17 cellular contexts compared by ENCODE assay signal in genomic region chr20:62145688-62146018, GRCh38. TPM values are rescaled to one million over a fixed set of nuclear protein-coding genes. Genes with fewer than 3 reads are reported as not detected.
DNase-seq lines count a peak whose midpoint lies in the region; ATAC-seq and TF ChIP-seq lines count a peak whose summit lies in the region.
"Had no signal": no experiment of that assay in that cellular context is flagged by ENCODE, and none has a peak within 500 bp of the region (broad histone marks: within the 10 kb centered on the region; RNA-seq: fewer than 3 reads in every experiment).

No MANE protein-coding gene starts in this region.

- H3K4me3 Mint-ChIP-seq in activated T-cell treated with anti-CD3 and anti-CD28 coated beads, Interleukin-2, amount 50 U/mL, for 4 hours = peak overlapping the region; percentile 85
- H3K4me3 Mint-ChIP-seq in activated T-cell treated with anti-CD3 and anti-CD28 coated beads, Interleukin-2, amount 50 U/mL, for 72 hours = no peak overlapping the region
- peak overlapping the region; percentile 85 for H3K4me3 Mint-ChIP-seq in T-helper 17 cell

- no peak for ATAC-seq in activated T-cell treated with anti-CD3 and anti-CD28 coated beads, Interleukin-2, amount 50 U/mL, for 4 hours
- ATAC-seq in activated T-cell treated with anti-CD3 and anti-CD28 coated beads, Interleukin-2, amount 50 U/mL, for 72 hours (replicated peaks in 1 of 2) = no peak
- ATAC-seq in T-helper 17 cell = no peak
- ATAC-seq: left lung, Panc1 had no signal

- H2BK5ac ChIP-seq in trophoblast cell (ENCODE audit: low read depth, low read length, poor library complexity) = no peak overlapping the region

- no peak overlapping the region for H4K12ac ChIP-seq in trophoblast cell (ENCODE audit: low read depth, low read length)

- H2AK5ac ChIP-seq in trophoblast cell (ENCODE audit: low read length) = no peak overlapping the region

- H3K23ac ChIP-seq in trophoblast cell (ENCODE audit: low read length) = no peak overlapping the region

- no peak overlapping the region for H2BK120ac ChIP-seq in trophoblast cell (ENCODE audit: insufficient read depth, low read length, poor library complexity)

- no peak for DNase-seq in activated T-cell treated with anti-CD3 and anti-CD28 coated beads, Interleukin-2, amount 50 U/mL, for 4 hours
- no peak for DNase-seq in activated T-cell treated with anti-CD3 and anti-CD28 coated beads, Interleukin-2, amount 50 U/mL, for 72 hours
- no peak for DNase-seq in T-helper 17 cell
- no peak for DNase-seq in hepatocyte (ENCODE audit: low spot score)
- no peak for DNase-seq in trophoblast cell
- DNase-seq in spleen = no peak
- no peak for DNase-seq in HuH-7 (ENCODE audit: low spot score)
- no peak for DNase-seq in central memory CD4-positive, alpha-beta T cell
- DNase-seq: ACHN; activated CD4-positive, CD25-positive, alpha-beta regulatory T cell treated with anti-CD3 and anti-CD28 coated beads, Interleukin-2, amount 50 U/mL, for 72 hours; left lung; NCI-H2081 treated with DMSO at 0.1 percent for 48 hours; sigmoid colon; stimulated activated CD4-positive, alpha-beta T cell treated with anti-CD3 and anti-CD28 coated beads, Interleukin-4, amount 100 ng/mL, for 24 hours; SW 1271; transverse colon had no signal

- H3K4me3 ChIP-seq in hepatocyte (no peak overlapping the region), trophoblast cell (ENCODE audit: low read depth, low read length) (no peak overlapping the region), spleen (peak overlapping the region in 1 of 8 donors; percentile 81)
- H3K4me3 ChIP-seq: sigmoid colon, transverse colon had no signal

- no peak overlapping the region for H2BK12ac ChIP-seq in trophoblast cell (ENCODE audit: low read length)

- H3K4me1 ChIP-seq in hepatocyte (ENCODE audit: insufficient read depth) = peaks cover 22% of the 10 kb centered on the region
- peaks cover 16 to 32% of the 10 kb centered on the region in 2 experiments for H3K4me1 ChIP-seq in trophoblast cell (ENCODE audit: control insufficient read depth in 1 of 2, insufficient read depth in 2 of 2, low read length in 2 of 2)
- H3K4me1 ChIP-seq in spleen = peaks cover 22 to 82% (median 64%) of the 10 kb centered on the region in 6 donors

- no peak overlapping the region for H2AFZ ChIP-seq in hepatocyte
- H2AFZ ChIP-seq in trophoblast cell (ENCODE audit: insufficient read depth, low read length, poor library complexity) = no peak overlapping the region

- H3K36me3 ChIP-seq in hepatocyte (replicated peaks; ENCODE audit: insufficient read depth, low read depth) (no peaks in the 10 kb centered on the region), trophoblast cell (ENCODE audit: control insufficient read depth in 1 of 2, insufficient read depth in 2 of 2, low read length in 2 of 2) (peaks cover 10 to 21% of the 10 kb centered on the region in 2 experiments), spleen (peaks cover 0 to 9% (median under 1%) of the 10 kb centered on the region in 6 donors)
- H3K36me3 ChIP-seq: transverse colon had no signal

- H3K14ac ChIP-seq in trophoblast cell (ENCODE audit: low read length) = no peak overlapping the region

- H3K4ac ChIP-seq in trophoblast cell (ENCODE audit: low read depth, low read length) = peak overlapping the region; percentile 61

- H3K9me3 Mint-ChIP-seq in activated T-cell treated with anti-CD3 and anti-CD28 coated beads, Interleukin-2, amount 50 U/mL, for 4 hours = no peaks in the 10 kb centered on the region
- H3K9me3 Mint-ChIP-seq in activated T-cell treated with anti-CD3 and anti-CD28 coated beads, Interleukin-2, amount 50 U/mL, for 72 hours = no peaks in the 10 kb centered on the region

- H3K4me2 ChIP-seq in hepatocyte (peak overlapping the region; percentile 92), trophoblast cell (ENCODE audit: low read length) (no peak overlapping the region)

- H3K36me3 Mint-ChIP-seq in activated T-cell treated with anti-CD3 and anti-CD28 coated beads, Interleukin-2, amount 50 U/mL, for 4 hours (ENCODE audit: insufficient read depth) = peaks cover 11% of the 10 kb centered on the region
- H3K36me3 Mint-ChIP-seq in activated T-cell treated with anti-CD3 and anti-CD28 coated beads, Interleukin-2, amount 50 U/mL, for 72 hours (ENCODE audit: insufficient read depth in 2 of 2) = peaks cover 0 to 3% of the 10 kb centered on the region in 2 donors
- H3K36me3 Mint-ChIP-seq in T-helper 17 cell (ENCODE audit: low read depth) = peaks cover 1% of the 10 kb centered on the region

- TF ChIP-seq CTCF in hepatocyte (IDR thresholded peaks at IDR 0.05; ENCODE audit: poor library complexity) (no peak), spleen (IDR thresholded peaks at IDR 0.05 in 8 of 11, conservative IDR thresholded peaks at IDR 0.05 in 3 of 11) (no peak)

- H3K27me3 Mint-ChIP-seq in activated T-cell treated with anti-CD3 and anti-CD28 coated beads, Interleukin-2, amount 50 U/mL, for 4 hours (ENCODE audit: low read depth) = no peaks in the 10 kb centered on the region
- no peaks in the 10 kb centered on the region for H3K27me3 Mint-ChIP-seq in activated T-cell treated with anti-CD3 and anti-CD28 coated beads, Interleukin-2, amount 50 U/mL, for 72 hours (ENCODE audit: low read depth)
- no peaks in the 10 kb centered on the region for H3K27me3 Mint-ChIP-seq in T-helper 17 cell

- H4K91ac ChIP-seq in trophoblast cell (ENCODE audit: low read depth, low read length) = no peak overlapping the region

- no peak overlapping the region for H3K18ac ChIP-seq in trophoblast cell (ENCODE audit: low read length)

- WGBS in hepatocyte (ENCODE audit: low lambda C conversion rate, missing lambda C conversion rate) = 97% methylated on average over 7 of the region's 7 CpGs
- WGBS in trophoblast cell (ENCODE audit: extremely low coverage, insufficient coverage, insufficient read length) = no CpG with 5 or more reads among the region's 7 CpGs
- WGBS in spleen, 5 donors = 93 to 97% (median 95%) methylated on average over 7 of the region's 7 CpGs

- H3K79me2 ChIP-seq in hepatocyte = peaks cover 87% of the 10 kb centered on the region
- peaks cover 53% of the 10 kb centered on the region for H3K79me2 ChIP-seq in trophoblast cell (ENCODE audit: control insufficient read depth, insufficient read depth, low read length, poor library complexity)

- intact Hi-C loops in spleen (cut with DNase I; ENCODE audit: low total_unique reads) = no loop called here

- no peak for TF ChIP-seq POLR2A in spleen (IDR thresholded peaks at IDR 0.05)

- H3K27ac ChIP-seq in hepatocyte (no peak overlapping the region), trophoblast cell (ENCODE audit: low read depth, low read length) (no peak overlapping the region), spleen (no peak overlapping the region)
- H3K27ac ChIP-seq: left lung had no signal

- H3K79me1 ChIP-seq in trophoblast cell (ENCODE audit: low read length) = peaks cover 7% of the 10 kb centered on the region

- H4K8ac ChIP-seq in trophoblast cell (ENCODE audit: low read depth, low read length) = no peak overlapping the region

- H3K4me1 Mint-ChIP-seq in activated T-cell treated with anti-CD3 and anti-CD28 coated beads, Interleukin-2, amount 50 U/mL, for 4 hours (ENCODE audit: low read depth) = peaks cover 45% of the 10 kb centered on the region
- peaks cover 56% of the 10 kb centered on the region for H3K4me1 Mint-ChIP-seq in activated T-cell treated with anti-CD3 and anti-CD28 coated beads, Interleukin-2, amount 50 U/mL, for 72 hours (ENCODE audit: low read depth)
- peaks cover 33% of the 10 kb centered on the region for H3K4me1 Mint-ChIP-seq in T-helper 17 cell

- H3K9me2 ChIP-seq in hepatocyte (replicated peaks; ENCODE audit: insufficient read depth) = no peaks in the 10 kb centered on the region

- peaks cover 81% of the 10 kb centered on the region for H4K20me1 ChIP-seq in hepatocyte (ENCODE audit: insufficient read depth, poor library complexity, severe bottlenecking)

- H3K9me3 ChIP-seq in T-helper 17 cell (ENCODE audit: control insufficient read depth, low read length, poor library complexity, severe bottlenecking) = no peaks in the 10 kb centered on the region
- no peaks in the 10 kb centered on the region for H3K9me3 ChIP-seq in hepatocyte (ENCODE audit: low read depth)
- peaks cover 4% of the 10 kb centered on the region for H3K9me3 ChIP-seq in trophoblast cell (ENCODE audit: insufficient read depth, low read depth, low read length)
- no peaks in the 10 kb centered on the region for H3K9me3 ChIP-seq in spleen
- H3K9me3 ChIP-seq: left lung, sigmoid colon, transverse colon had no signal

- no peak overlapping the region for H3K27ac Mint-ChIP-seq in activated T-cell treated with anti-CD3 and anti-CD28 coated beads, Interleukin-2, amount 50 U/mL, for 72 hours
- H3K27ac Mint-ChIP-seq in T-helper 17 cell = no peak overlapping the region

- no peaks in the 10 kb centered on the region for H3K27me3 ChIP-seq in hepatocyte
- H3K27me3 ChIP-seq in trophoblast cell (ENCODE audit: insufficient read depth, low read length) = no peaks in the 10 kb centered on the region
- no peaks in the 10 kb centered on the region for H3K27me3 ChIP-seq in spleen (replicated peaks in 1 of 7)
- H3K27me3 ChIP-seq: left lung, sigmoid colon, transverse colon had no signal

- no peak overlapping the region for H3K9ac ChIP-seq in trophoblast cell (ENCODE audit: low read length)

RNA-seq across cellular contexts. Expression of gene SS18L1, which starts 2.1 kb away (rescaled TPM):
- total RNA-seq in activated T-cell treated with anti-CD3 and anti-CD28 coated beads, Interleukin-2, amount 50 U/mL, for 4 hours = 10 to 100 TPM; 14.4 to 16.1 (median 14.5) TPM
- total RNA-seq in activated T-cell treated with anti-CD3 and anti-CD28 coated beads, Interleukin-2, amount 50 U/mL, for 72 hours = 10 to 100 TPM; 16.1 to 19.8 TPM
- total RNA-seq in T-helper 17 cell = 10 to 100 TPM; 13.1 to 16.0 TPM
- 13.0 and 14.4 TPM in 2 replicates for total RNA-seq in hepatocyte
- polyA plus RNA-seq in hepatocyte = 1.8 and 2.1 TPM in 2 replicates
- polyA plus RNA-seq in trophoblast cell (2013) = 11.5 and 12.4 TPM in 2 replicates
- 10 to 100 TPM; 13.0 to 18.6 (median 14.3) TPM for total RNA-seq in spleen
- 10 to 100 TPM in 1 of 3 donors, 1 to 10 TPM in 2; 6.7 to 11.0 (median 8.4) TPM for polyA plus RNA-seq in spleen

RNA-seq across cellular contexts. Expression of gene PSMA7, which starts 2.5 kb away (rescaled TPM):
- 100 to 1,000 TPM; 651 to 699 (median 689) TPM for total RNA-seq in activated T-cell treated with anti-CD3 and anti-CD28 coated beads, Interleukin-2, amount 50 U/mL, for 4 hours
- 100 to 1,000 TPM; 220 to 234 TPM for total RNA-seq in activated T-cell treated with anti-CD3 and anti-CD28 coated beads, Interleukin-2, amount 50 U/mL, for 72 hours
- 100 to 1,000 TPM; 144 to 158 TPM for total RNA-seq in T-helper 17 cell
- total RNA-seq in hepatocyte = 270 and 277 TPM in 2 replicates
- 408 and 450 TPM in 2 replicates for polyA plus RNA-seq in hepatocyte
- polyA plus RNA-seq in trophoblast cell (2013) = 323 and 344 TPM in 2 replicates
- total RNA-seq in spleen = 100 to 1,000 TPM; 157 to 247 (median 180) TPM
- polyA plus RNA-seq in spleen = 100 to 1,000 TPM; 178 to 281 (median 235) TPM

RNA-seq across cellular contexts. Expression of gene LSM14B, which starts 23.4 kb away (rescaled TPM):
- 10 to 100 TPM; 35.2 to 41.3 (median 40.9) TPM for total RNA-seq in activated T-cell treated with anti-CD3 and anti-CD28 coated beads, Interleukin-2, amount 50 U/mL, for 4 hours
- 10 to 100 TPM; 37.2 to 45.3 TPM for total RNA-seq in activated T-cell treated with anti-CD3 and anti-CD28 coated beads, Interleukin-2, amount 50 U/mL, for 72 hours
- total RNA-seq in T-helper 17 cell (10 to 100 TPM; 32.3 to 34.1 TPM), hepatocyte (32.5 and 43.1 TPM in 2 replicates), spleen (10 to 100 TPM; 17.6 to 37.6 (median 31.9) TPM)
- polyA plus RNA-seq in hepatocyte (4.8 and 7.1 TPM in 2 replicates), spleen (10 to 100 TPM; 14.0 to 20.1 (median 15.0) TPM)
- polyA plus RNA-seq in trophoblast cell (2013) = 38.6 and 39.1 TPM in 2 replicates

RNA-seq across cellular contexts. Expression of gene MTG2, which starts 37.2 kb away (rescaled TPM):
- 10 to 100 TPM; 38.3 to 57.6 (median 49.8) TPM for total RNA-seq in activated T-cell treated with anti-CD3 and anti-CD28 coated beads, Interleukin-2, amount 50 U/mL, for 4 hours
- total RNA-seq in activated T-cell treated with anti-CD3 and anti-CD28 coated beads, Interleukin-2, amount 50 U/mL, for 72 hours = 10 to 100 TPM; 28.3 to 48.2 TPM
- total RNA-seq in T-helper 17 cell (10 to 100 TPM; 13.8 to 14.3 TPM), hepatocyte (16.7 and 18.4 TPM in 2 replicates), spleen (10 to 100 TPM; 22.6 to 39.8 (median 37.5) TPM)
- polyA plus RNA-seq in hepatocyte (21.8 and 26.7 TPM in 2 replicates), spleen (10 to 100 TPM; 26.9 to 41.3 (median 37.7) TPM)
- polyA plus RNA-seq in trophoblast cell (2013) = 25.9 and 27.2 TPM in 2 replicates

Comparison
In these comparisons a context has a peak if more than half of its experiments do, and no peak if none do; other contexts are left out.
1. H3K4me3 Mint-ChIP-seq: peak in activated T-cell treated with anti-CD3 and anti-CD28 coated beads, Interleukin-2, amount 50 U/mL, for 4 hours (single experiment) and T-helper 17 cell (single experiment); none in activated T-cell treated with anti-CD3 and anti-CD28 coated beads, Interleukin-2, amount 50 U/mL, for 72 hours (0 of 2).